2 cellular contexts compared by ENCODE assay signal in genomic region chr5:127931396-127931795, GRCh38.
TF ChIP-seq lines count a peak whose summit lies in the region.

No MANE protein-coding gene starts in this region.

TF ChIP-seq in HepG2, 621 proteins besides CTCF, POLR2A, EP300 and RAD21:
- no peak for TF ChIP-seq MTA3 (CRISPR knock-in tag; IDR thresholded peaks at IDR 0.05)
- TF ChIP-seq MAFF (IDR thresholded peaks at IDR 0.05; ENCODE audit: low read depth, low read length) = peak; percentile 59
- TF ChIP-seq MAZ (IDR thresholded peaks at IDR 0.05; ENCODE audit: borderline replicate concordance, low read depth, low read length) = no peak
- no peak for TF ChIP-seq MAZ (CRISPR knock-in tag; IDR thresholded peaks at IDR 0.05; ENCODE audit: low read depth)
- peak; percentile 53 to 72; a peak in 3 of 4 replicates for TF ChIP-seq MAFK (conservative IDR thresholded peaks at IDR 0.05 in 1 of 2, IDR thresholded peaks at IDR 0.05 in 1 of 2; ENCODE audit: low read length in 2 of 2)
- TF ChIP-seq TCF7 (IDR thresholded peaks at IDR 0.05; ENCODE audit: low read depth) = no peak

TF ChIP-seq in IMR-90, 13 proteins besides CTCF, POLR2A, EP300 and RAD21:
- no peak for TF ChIP-seq RFX5 (IDR thresholded peaks at IDR 0.05; ENCODE audit: low read depth, low read length)
- TF ChIP-seq NFE2L2 (IDR thresholded peaks at IDR 0.05; ENCODE audit: low read depth, low read length) = no peak
- TF ChIP-seq SMC3 (IDR thresholded peaks at IDR 0.05; ENCODE audit: low read depth, low read length) = no peak
- no peak for TF ChIP-seq MAZ (IDR thresholded peaks at IDR 0.05; ENCODE audit: borderline replicate concordance, low read depth, low read length)
- TF ChIP-seq USF2 (IDR thresholded peaks at IDR 0.05; ENCODE audit: low read depth, low read length) = no peak
- TF ChIP-seq CEBPB (IDR thresholded peaks at IDR 0.05; ENCODE audit: low read depth, low read length) = no peak
- TF ChIP-seq CHD1 (IDR thresholded peaks at IDR 0.05; ENCODE audit: low read depth, low read length) = no peak
- TF ChIP-seq MAFK (IDR thresholded peaks at IDR 0.05; ENCODE audit: low read depth, low read length) = 0 out of 2 replicates have a peak, but pooled peaks have one; percentile 6
- no peak for TF ChIP-seq MXI1 (IDR thresholded peaks at IDR 0.05; ENCODE audit: borderline replicate concordance, low read depth, low read length)
